30 cellular contexts compared by ENCODE assay signal in the genomic region with DNA sequence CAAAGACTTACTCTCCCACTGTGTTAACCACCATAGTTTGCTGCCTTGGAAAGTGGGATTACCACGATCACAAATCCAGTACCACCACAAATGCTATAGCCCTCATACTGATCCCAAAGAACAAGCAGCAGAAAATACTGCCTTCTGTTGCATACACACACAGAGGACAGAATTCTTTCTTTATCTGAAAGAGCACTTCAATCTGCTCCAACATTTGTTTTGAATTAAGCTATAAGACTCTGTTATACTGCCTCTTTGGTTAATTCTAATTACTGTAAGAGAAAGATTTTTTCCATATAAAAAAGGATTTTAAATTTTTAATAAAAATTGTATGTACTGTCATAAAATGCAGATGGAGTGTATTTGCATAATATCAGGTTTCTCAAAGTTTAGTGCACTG.
"Had no signal": no experiment of that assay in that cellular context is flagged by ENCODE, and none has a peak within 500 bp of the region (broad histone marks: within the 10 kb centered on the region; RNA-seq: fewer than 3 reads in every experiment).

No MANE protein-coding gene starts in this region.

- H3K27ac Mint-ChIP-seq: activated CD4-positive, alpha-beta memory T cell treated with anti-CD3 and anti-CD28 coated beads, Interleukin-2, amount 10 ng/mL, durations not matched to agents 7 days and 5 days; activated CD4-positive, alpha-beta T cell treated with anti-CD3 and anti-CD28 coated beads, Interleukin-2, amount 10 ng/mL, durations not matched to agents 7 days and 5 days; activated naive CD4-positive, alpha-beta T cell treated with anti-CD3 and anti-CD28 coated beads, Interleukin-2, amount 10 ng/mL, durations not matched to agents 7 days and 5 days; activated naive CD4-positive, alpha-beta T cell treated with anti-CD3 and anti-CD28 coated beads, Interleukin-2, amount 50 U/mL, for 72 hours; activated naive CD8-positive, alpha-beta T cell treated with anti-CD3 and anti-CD28 coated beads, Interleukin-2, amount 10 ng/mL, durations not matched to agents 7 days and 5 days; activated T-cell treated with anti-CD3 and anti-CD28 coated beads, Interleukin-2, amount 50 U/mL, for 24 hours; activated T-cell treated with anti-CD3 and anti-CD28 coated beads, Interleukin-2, amount 50 U/mL, for 72 hours; effector memory CD8-positive, alpha-beta T cell; WTC11 had no signal

- H3K27me3 ChIP-seq: adrenal gland, body of pancreas, esophagus muscularis mucosa, gastroesophageal sphincter, heart right ventricle had no signal

- H3K27ac ChIP-seq: adrenal gland, body of pancreas, esophagus muscularis mucosa, gastroesophageal sphincter, heart right ventricle had no signal

- H3K9me3 Mint-ChIP-seq: activated CD4-positive, alpha-beta memory T cell treated with anti-CD3 and anti-CD28 coated beads, Interleukin-2, amount 10 ng/mL, durations not matched to agents 7 days and 5 days; activated CD4-positive, alpha-beta T cell treated with anti-CD3 and anti-CD28 coated beads, Interleukin-2, amount 10 ng/mL, durations not matched to agents 7 days and 5 days; activated naive CD4-positive, alpha-beta T cell treated with anti-CD3 and anti-CD28 coated beads, Interleukin-2, amount 10 ng/mL, durations not matched to agents 7 days and 5 days; activated T-cell treated with anti-CD3 and anti-CD28 coated beads, Interleukin-2, amount 50 U/mL, for 24 hours; activated T-cell treated with anti-CD3 and anti-CD28 coated beads, Interleukin-2, amount 50 U/mL, for 72 hours; effector memory CD8-positive, alpha-beta T cell had no signal

- ATAC-seq: activated naive CD4-positive, alpha-beta T cell treated with anti-CD3 and anti-CD28 coated beads, Interleukin-2, amount 50 U/mL, for 72 hours; activated T-cell treated with anti-CD3 and anti-CD28 coated beads, Interleukin-2, amount 50 U/mL, for 72 hours; body of pancreas; effector memory CD8-positive, alpha-beta T cell; gastroesophageal sphincter; heart right ventricle; WTC11 had no signal

- DNase-seq: activated CD4-positive, alpha-beta memory T cell treated with anti-CD3 and anti-CD28 coated beads, Interleukin-2, amount 10 ng/mL, durations not matched to agents 7 days and 5 days; activated CD4-positive, alpha-beta T cell treated with anti-CD3 and anti-CD28 coated beads for 1 hour; activated CD4-positive, alpha-beta T cell treated with anti-CD3 and anti-CD28 coated beads for 4 hours; activated CD4-positive, alpha-beta T cell treated with anti-CD3 and anti-CD28 coated beads, Interleukin-2, amount 10 ng/mL, durations not matched to agents 7 days and 5 days; activated CD4-positive, alpha-beta T cell treated with anti-CD3 and anti-CD28 coated beads, Interleukin-2, amount 50 U/mL, for 4 hours; activated CD8-positive, alpha-beta memory T cell treated with anti-CD3 and anti-CD28 coated beads, Interleukin-2, amount 50 U/mL, for 48 hours; activated gamma-delta T cell; activated naive CD4-positive, alpha-beta T cell; activated naive CD4-positive, alpha-beta T cell treated with anti-CD3 and anti-CD28 coated beads, Interleukin-2, amount 10 ng/mL, durations not matched to agents 7 days and 5 days; activated naive CD8-positive, alpha-beta T cell treated with anti-CD3 and anti-CD28 coated beads, Interleukin-2, amount 10 ng/mL, durations not matched to agents 7 days and 5 days; activated T-cell treated with anti-CD3 and anti-CD28 coated beads for 4 hours; activated T-cell treated with anti-CD3 and anti-CD28 coated beads, Interleukin-2, amount 50 U/mL, for 24 hours; activated T-cell treated with anti-CD3 and anti-CD28 coated beads, Interleukin-2, amount 50 U/mL, for 72 hours; adrenal gland; amygdala; aorta; body of pancreas; caudate nucleus; cortex of kidney; dermis blood vessel endothelial cell; effector CD4-positive, alpha-beta T cell; effector memory CD8-positive, alpha-beta T cell; erythroblast; foreskin melanocyte; heart right ventricle; T-helper 2 cell had no signal

- H3K4me1 Mint-ChIP-seq: activated CD4-positive, alpha-beta memory T cell treated with anti-CD3 and anti-CD28 coated beads, Interleukin-2, amount 10 ng/mL, durations not matched to agents 7 days and 5 days; activated CD4-positive, alpha-beta T cell treated with anti-CD3 and anti-CD28 coated beads, Interleukin-2, amount 10 ng/mL, durations not matched to agents 7 days and 5 days; activated naive CD4-positive, alpha-beta T cell treated with anti-CD3 and anti-CD28 coated beads, Interleukin-2, amount 10 ng/mL, durations not matched to agents 7 days and 5 days; activated naive CD8-positive, alpha-beta T cell treated with anti-CD3 and anti-CD28 coated beads, Interleukin-2, amount 10 ng/mL, durations not matched to agents 7 days and 5 days had no signal

- H3K4me1 ChIP-seq: adrenal gland, body of pancreas, gastroesophageal sphincter, heart right ventricle had no signal

- H3K36me3 ChIP-seq: adrenal gland, esophagus muscularis mucosa, gastroesophageal sphincter, heart right ventricle had no signal

- H3K27me3 Mint-ChIP-seq: activated CD4-positive, alpha-beta memory T cell treated with anti-CD3 and anti-CD28 coated beads, Interleukin-2, amount 10 ng/mL, durations not matched to agents 7 days and 5 days; activated CD4-positive, alpha-beta T cell treated with anti-CD3 and anti-CD28 coated beads, Interleukin-2, amount 10 ng/mL, durations not matched to agents 7 days and 5 days; activated naive CD8-positive, alpha-beta T cell treated with anti-CD3 and anti-CD28 coated beads, Interleukin-2, amount 10 ng/mL, durations not matched to agents 7 days and 5 days; activated T-cell treated with anti-CD3 and anti-CD28 coated beads, Interleukin-2, amount 50 U/mL, for 24 hours had no signal

- H3K4me3 Mint-ChIP-seq: activated CD4-positive, alpha-beta memory T cell treated with anti-CD3 and anti-CD28 coated beads, Interleukin-2, amount 10 ng/mL, durations not matched to agents 7 days and 5 days; activated CD4-positive, alpha-beta T cell treated with anti-CD3 and anti-CD28 coated beads, Interleukin-2, amount 10 ng/mL, durations not matched to agents 7 days and 5 days; activated naive CD4-positive, alpha-beta T cell treated with anti-CD3 and anti-CD28 coated beads, Interleukin-2, amount 10 ng/mL, durations not matched to agents 7 days and 5 days; activated naive CD8-positive, alpha-beta T cell treated with anti-CD3 and anti-CD28 coated beads, Interleukin-2, amount 10 ng/mL, durations not matched to agents 7 days and 5 days; activated T-cell treated with anti-CD3 and anti-CD28 coated beads, Interleukin-2, amount 50 U/mL, for 24 hours; activated T-cell treated with anti-CD3 and anti-CD28 coated beads, Interleukin-2, amount 50 U/mL, for 72 hours; effector memory CD8-positive, alpha-beta T cell; WTC11 had no signal

- H3K36me3 Mint-ChIP-seq: activated naive CD4-positive, alpha-beta T cell treated with anti-CD3 and anti-CD28 coated beads, Interleukin-2, amount 10 ng/mL, durations not matched to agents 7 days and 5 days; activated naive CD8-positive, alpha-beta T cell treated with anti-CD3 and anti-CD28 coated beads, Interleukin-2, amount 10 ng/mL, durations not matched to agents 7 days and 5 days; WTC11 had no signal

- H3K4me3 ChIP-seq: adrenal gland, body of pancreas, esophagus muscularis mucosa, gastroesophageal sphincter, heart right ventricle had no signal

- H3K9me3 ChIP-seq: adrenal gland, body of pancreas had no signal
